Comparison of ENCODE assay signal across 8 cellular contexts in the genomic region with DNA sequence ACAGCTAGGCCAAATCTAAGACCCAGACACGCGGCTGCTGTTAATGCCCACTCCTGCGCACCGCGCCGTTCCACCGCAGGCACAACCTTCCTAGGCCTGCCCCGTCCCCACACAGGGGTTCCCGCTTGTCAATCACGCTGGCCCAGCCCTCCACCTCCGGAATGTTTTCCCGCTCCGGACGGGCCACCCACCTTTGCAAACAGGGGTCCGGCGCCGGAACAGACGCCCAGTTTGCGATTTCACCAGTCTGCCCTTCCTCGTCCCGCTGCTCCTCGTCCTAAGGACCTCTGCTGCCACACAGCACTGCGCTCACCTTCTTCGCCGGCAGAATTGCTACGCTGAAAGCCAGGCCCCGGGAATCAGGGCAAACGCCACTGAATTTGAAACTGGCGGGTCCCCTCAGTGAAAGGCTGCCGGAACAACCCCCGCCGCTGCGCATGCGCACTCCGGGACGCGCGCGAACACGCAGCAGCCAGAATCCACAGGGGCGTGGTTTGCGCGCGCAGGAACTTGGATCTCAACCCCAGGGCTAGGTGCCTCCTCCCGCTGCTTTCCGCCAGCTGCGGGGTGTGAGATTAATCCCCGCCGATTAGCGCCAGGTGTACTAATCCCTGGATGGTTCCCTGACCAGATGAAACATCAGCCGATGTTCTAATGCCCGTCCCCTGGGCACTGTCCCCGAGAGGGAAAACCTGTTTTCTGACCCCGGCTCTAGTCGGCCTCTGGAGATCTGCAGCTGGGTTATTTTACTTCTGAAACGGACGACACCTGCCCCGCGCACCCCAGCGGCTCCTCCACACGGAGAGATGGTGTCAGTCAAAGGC.
DNase-seq lines count a peak whose midpoint lies in the region; ATAC-seq and TF ChIP-seq lines count a peak whose summit lies in the region.
"Not testable (repeated sequence)": the region's sequence is repeated elsewhere in the genome, so short reads cannot be mapped to it uniquely, and the experiment has no call there.

No MANE protein-coding gene starts in this region.

- 0 to 1% methylated on average over 40 to 43 of the region's 61 CpGs for WGBS in lower leg skin, 2 donors

- ATAC-seq in GM19395 (IDR thresholded peaks at IDR 0.05; ENCODE audit: unreplicated experiment) (peak; percentile 77), HG03469 (IDR thresholded peaks at IDR 0.05; ENCODE audit: unreplicated experiment) (peak; percentile 46)

- not testable (repeated sequence) for TF ChIP-seq POLR2A in lower leg skin (IDR thresholded peaks at IDR 0.05)

- intact Hi-C loops in lower leg skin (cut with DNase I; ENCODE audit: low total_unique reads) = not testable (repeated sequence)

- DNase-seq in CD1c-positive myeloid dendritic cell (ENCODE audit: extremely low spot score) (peak; percentile 92), NCI-H526 treated with DMSO at 0.1 percent for 48 hours (lab: John Stamatoyannopoulos, UW) (peak; percentile 80), dermis microvascular lymphatic vessel endothelial cell (ENCODE audit: low read depth in 2 of 2) (peak; percentile 62 to 84), lower leg skin (ENCODE audit: low spot score in 2 of 2) (peak; percentile 89 to 98)
- peak; percentile 90 for DNase-seq in activated CD4-positive, alpha-beta T cell treated with anti-CD3 and anti-CD28 coated beads, Interleukin-2, amount 50 U/mL, for 1 hour
- peak; percentile 90 for DNase-seq in stimulated activated CD4-positive, alpha-beta T cell treated with anti-CD3 and anti-CD28 coated beads, Interleukin-4, amount 100 ng/mL, for 1 hour

- TF ChIP-seq CTCF in lower leg skin (IDR thresholded peaks at IDR 0.05) = not testable (repeated sequence)

- H3K4me3 ChIP-seq in lower leg skin (ENCODE audit: low read depth, poor library complexity, severe bottlenecking) = peak overlapping the region; percentile 43

Comparison
In these comparisons a context has a peak if more than half of its experiments do, and no peak if none do; other contexts are left out.
1. Peak in every context shown above with its lines: DNase-seq, ATAC-seq and H3K4me3 ChIP-seq.